ENCODE assay signal across 22 cellular contexts in the genomic region with DNA sequence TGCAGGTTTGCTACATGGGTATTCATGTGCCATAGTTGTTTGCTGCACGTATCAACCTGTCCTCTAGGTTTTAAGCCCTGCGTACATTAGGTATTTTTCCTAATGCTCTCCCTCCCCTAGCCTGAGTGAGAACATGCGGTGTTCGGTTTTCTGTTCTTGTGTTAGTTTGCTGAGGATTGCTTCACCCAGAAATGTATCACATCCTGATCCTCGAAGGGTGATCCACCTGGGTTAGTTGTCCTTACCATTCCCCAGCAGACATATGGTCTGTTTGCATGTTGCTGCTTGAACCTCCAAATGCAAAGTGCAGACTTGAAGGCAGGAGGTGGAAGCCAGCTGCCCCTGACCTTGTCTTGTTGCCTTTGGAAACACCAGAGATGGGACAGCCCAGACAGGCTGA.
"Had no signal": no experiment of that assay in that cellular context is flagged by ENCODE, and none has a peak within 500 bp of the region (broad histone marks: within the 10 kb centered on the region; RNA-seq: fewer than 3 reads in every experiment).

No MANE protein-coding gene starts in this region.

- H3K27ac ChIP-seq: coronary artery, dorsolateral prefrontal cortex, epithelial cell of prostate, esophagus muscularis mucosa, gastrocnemius medialis, heart right ventricle, left lung, lower lobe of right lung had no signal

- H3K4me1 ChIP-seq: gastrocnemius medialis, heart right ventricle, left lung, lower lobe of right lung had no signal

- H3K36me3 ChIP-seq: esophagus muscularis mucosa, gastrocnemius medialis, heart right ventricle, left lung, lower lobe of right lung had no signal

- H3K4me3 ChIP-seq: coronary artery, dorsolateral prefrontal cortex, esophagus muscularis mucosa, gastrocnemius medialis, heart right ventricle, left lung, lower lobe of right lung had no signal

- DNase-seq: dermis blood vessel endothelial cell; dorsolateral prefrontal cortex; effector CD4-positive, alpha-beta T cell; effector memory CD4-positive, alpha-beta T cell; erythroblast; foreskin melanocyte; gastrocnemius medialis; glutamatergic neuron; head of caudate nucleus; heart right ventricle; hippocampal formation; kidney; kidney glomerular epithelial cell; left lung; left ventricle myocardium superior; lower lobe of right lung; mesendoderm; midbrain; naive thymus-derived CD4-positive, alpha-beta T cell had no signal

- H3K9me3 ChIP-seq: esophagus muscularis mucosa, gastrocnemius medialis, heart right ventricle, left lung, lower lobe of right lung had no signal

- H3K27me3 ChIP-seq: dorsolateral prefrontal cortex, esophagus muscularis mucosa, gastrocnemius medialis, heart right ventricle, left lung had no signal

- ATAC-seq: gastrocnemius medialis; heart right ventricle; left lung; left ventricle myocardium superior; lower lobe of right lung; naive thymus-derived CD4-positive, alpha-beta T cell had no signal
